ENCODE assay signal across 20 cellular contexts in the genomic region with DNA sequence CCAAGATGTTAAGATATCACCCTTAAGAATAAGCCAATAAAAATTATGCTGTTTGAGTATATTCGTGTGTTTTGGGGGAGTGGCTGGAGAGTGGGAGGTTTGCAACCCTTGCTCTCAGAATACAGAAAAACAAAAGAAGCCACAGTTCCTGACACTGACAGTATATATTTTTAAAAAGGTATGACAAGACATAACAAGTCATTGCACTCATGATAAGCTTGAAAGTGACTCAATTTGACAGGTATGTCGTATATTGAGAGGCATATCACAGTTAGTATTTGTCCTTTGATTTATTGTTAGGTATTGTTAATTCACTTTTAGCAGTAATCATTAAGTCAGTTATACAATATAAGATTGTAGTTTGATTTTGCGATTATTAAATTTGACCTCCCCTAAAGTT.
"Had no signal": no experiment of that assay in that cellular context is flagged by ENCODE, and none has a peak within 500 bp of the region (broad histone marks: within the 10 kb centered on the region; RNA-seq: fewer than 3 reads in every experiment).

No MANE protein-coding gene starts in this region.

- H2AFZ ChIP-seq: hepatocyte had no signal

- H3K4me3 Mint-ChIP-seq: effector memory CD8-positive, alpha-beta T cell; naive B cell; nephron progenitor cell; stimulated activated naive B cell treated with anti-CD40 and anti-IgM and Interleukin-4, amounts not matched to agents 10 μg/mL and 1 μg/mL and 100 μg/mL, for 72 hours; stimulated activated naive CD8-positive, alpha-beta T cell treated with anti-CD3 and anti-CD28 coated beads, Interleukin-15, amount 100 ng/mL, for 72 hours had no signal

- H3K4me2 ChIP-seq: hepatocyte had no signal

- H3K27me3 ChIP-seq: hepatocyte, neutrophil, right lobe of liver, spleen, testis, tibial nerve had no signal

- H3K4me1 ChIP-seq: psoas muscle, spleen, tibial nerve had no signal

- H3K27ac Mint-ChIP-seq: effector memory CD8-positive, alpha-beta T cell; naive B cell; nephron progenitor cell; stimulated activated naive B cell treated with anti-CD40 and anti-IgM and Interleukin-4, amounts not matched to agents 10 μg/mL and 1 μg/mL and 100 μg/mL, for 72 hours; stimulated activated naive CD8-positive, alpha-beta T cell treated with anti-CD3 and anti-CD28 coated beads, Interleukin-15, amount 100 ng/mL, for 72 hours had no signal

- H3K79me2 ChIP-seq: hepatocyte had no signal

- H3K4me3 ChIP-seq: hepatocyte, psoas muscle, right lobe of liver, spleen, testis, tibial nerve had no signal

- H3K9me3 ChIP-seq: neutrophil, psoas muscle, right lobe of liver, testis had no signal

- H3K36me3 ChIP-seq: neutrophil, right lobe of liver, spleen, tibial nerve had no signal

- ATAC-seq: effector memory CD8-positive, alpha-beta T cell; left colon; left ventricle myocardium superior; psoas muscle; right lobe of liver; stimulated activated naive B cell treated with anti-CD40 and anti-IgM and Interleukin-4, amounts not matched to agents 10 μg/mL and 1 μg/mL and 100 μg/mL, for 72 hours; stimulated activated naive CD8-positive, alpha-beta T cell treated with anti-CD3 and anti-CD28 coated beads, Interleukin-15, amount 100 ng/mL, for 72 hours had no signal

- H3K27ac ChIP-seq: hepatocyte, neutrophil, psoas muscle, right lobe of liver, spleen, testis, tibial nerve had no signal

- H3K9me3 Mint-ChIP-seq: effector memory CD8-positive, alpha-beta T cell; stimulated activated naive CD8-positive, alpha-beta T cell treated with anti-CD3 and anti-CD28 coated beads, Interleukin-15, amount 100 ng/mL, for 72 hours had no signal

- DNase-seq: effector memory CD8-positive, alpha-beta T cell; erythroblast; head of caudate nucleus; left colon; left ventricle myocardium superior; mesendoderm; naive B cell; nephron progenitor cell; psoas muscle; retina; right lobe of liver; spleen; stimulated activated CD4-positive, alpha-beta T cell treated with anti-CD3 and anti-CD28 coated beads, Interleukin-2, amount 100 ng/mL, for 24 hours; stimulated activated CD4-positive, alpha-beta T cell treated with anti-CD3 and anti-CD28 coated beads, Interleukin-4, amount 100 ng/mL, for 4 hours; stimulated activated naive B cell treated with anti-CD40 and anti-IgM and Interleukin-4, amounts not matched to agents 10 μg/mL and 1 μg/mL and 100 μg/mL, for 72 hours; stimulated activated naive CD8-positive, alpha-beta T cell treated with anti-CD3 and anti-CD28 coated beads, Interleukin-15, amount 100 ng/mL, for 72 hours; testis had no signal

- H3K36me3 Mint-ChIP-seq: stimulated activated naive B cell treated with anti-CD40 and anti-IgM and Interleukin-4, amounts not matched to agents 10 μg/mL and 1 μg/mL and 100 μg/mL, for 72 hours had no signal
